ENCODE assay signal across 24 cellular contexts in the genomic region with DNA sequence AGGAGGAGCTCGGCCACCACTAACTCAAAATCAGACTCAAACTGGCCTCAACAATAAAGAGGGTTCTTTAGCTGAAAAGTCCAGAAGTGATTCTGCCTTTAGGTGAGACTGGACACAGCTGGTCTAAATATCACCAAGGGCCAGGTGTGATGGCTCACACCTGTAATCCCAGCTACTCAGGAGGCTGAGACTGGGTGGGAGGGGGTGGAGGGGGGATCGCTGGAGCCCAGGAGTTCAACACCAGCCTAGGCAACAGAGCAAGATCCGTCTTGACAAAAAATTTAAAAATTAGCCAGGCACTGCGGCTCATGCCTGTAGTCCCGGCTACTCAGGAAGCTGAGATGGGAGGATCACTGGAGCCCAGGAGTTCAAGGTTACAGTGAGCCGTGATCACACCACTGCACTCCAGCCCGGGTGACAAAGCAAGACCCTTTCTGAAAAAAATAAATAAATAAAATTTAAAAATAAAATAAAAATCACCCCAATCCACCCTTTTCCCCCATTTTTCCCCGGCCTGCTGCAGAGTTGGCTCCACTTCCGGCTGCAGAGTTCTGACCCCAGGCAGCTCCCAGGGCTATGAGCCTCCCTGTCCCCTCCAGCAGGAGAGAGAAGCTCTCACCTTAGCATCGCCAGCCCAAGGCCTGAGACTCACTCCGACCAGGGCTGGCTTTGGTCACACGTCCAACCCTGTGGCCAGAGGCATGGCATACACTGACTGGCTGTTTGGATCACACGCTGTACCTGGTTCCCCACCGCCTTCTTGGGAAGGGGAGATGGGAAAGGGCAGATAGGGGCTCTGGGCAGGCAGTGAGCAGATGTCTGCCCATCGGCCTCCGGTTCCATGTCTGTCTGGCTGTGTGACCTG.
A peak's percentile ranks its signal among the peaks of the same experiment; 100 is the strongest.
DNase-seq lines count a peak whose midpoint lies in the region; ATAC-seq and TF ChIP-seq lines count a peak whose summit lies in the region.
"Had no signal": no experiment of that assay in that cellular context is flagged by ENCODE, and none has a peak within 500 bp of the region (broad histone marks: within the 10 kb centered on the region; RNA-seq: fewer than 3 reads in every experiment).

No MANE protein-coding gene starts in this region.

- H3K9me3 ChIP-seq in NT2/D1 (ENCODE audit: insufficient read depth, low read length), result no peaks in the 10 kb centered on the region
- no peaks in the 10 kb centered on the region for H3K9me3 ChIP-seq in sigmoid colon
- H3K9me3 ChIP-seq in trophoblast cell (ENCODE audit: insufficient read depth, low read depth, low read length), result peaks cover 1% of the 10 kb centered on the region
- H3K9me3 ChIP-seq: heart right ventricle, uterus had no signal

- intact Hi-C loops in sigmoid colon (cut with DNase I), result no loop called here

- no peaks in the 10 kb centered on the region for H3K79me1 ChIP-seq in trophoblast cell (ENCODE audit: low read length)

- H2BK120ac ChIP-seq in trophoblast cell (ENCODE audit: insufficient read depth, low read length, poor library complexity), result no peak overlapping the region

- TF ChIP-seq POLR2A in sigmoid colon (IDR thresholded peaks at IDR 0.05), result no peak

- DNase-seq in activated effector memory CD4-positive, alpha-beta T cell treated with anti-CD3 and anti-CD28 coated beads, Interleukin-2, amount 50 U/mL, for 16 hours, result peak; percentile 42
- no peak for DNase-seq in activated effector memory CD4-positive, alpha-beta T cell treated with Interleukin-2 at 50 U/mL for 16 hours
- DNase-seq in NT2/D1 (ENCODE audit: low read depth, low spot score) (no peak), iPS-NIHi7 (ENCODE audit: extremely low spot score) (peak; percentile 9), sigmoid colon (peak; percentile 40), trophoblast cell (no peak), HuH-7 (ENCODE audit: low spot score) (no peak)
- DNase-seq: activated CD4-positive, alpha-beta T cell treated with anti-CD3 and anti-CD28 coated beads for 1 hour; activated gamma-delta T cell; CD4-positive, CD25-positive, alpha-beta regulatory T cell; heart right ventricle; Karpas-422; naive thymus-derived CD4-positive, alpha-beta T cell; NCI-H1417; NCI-H2029 treated with DMSO at 0.1 percent for 48 hours; NCI-H526; occipital lobe; small intestine; stimulated activated naive CD4-positive, alpha-beta T cell treated with Interleukin-2 at 50 U/mL for 16 hours; T-helper 2 cell; uterus had no signal

- 81 to 86% methylated on average over 16 of the region's 16 CpGs for WGBS in sigmoid colon, 2 donors
- no CpG with 5 or more reads among the region's 16 CpGs for WGBS in trophoblast cell (ENCODE audit: extremely low coverage, insufficient coverage, insufficient read length)

- H3K4me2 ChIP-seq in trophoblast cell (ENCODE audit: low read length), result no peak overlapping the region

- H4K91ac ChIP-seq in trophoblast cell (ENCODE audit: low read depth, low read length), result no peak overlapping the region

- no peak for TF ChIP-seq EP300 in sigmoid colon (IDR thresholded peaks at IDR 0.05)

- no peak overlapping the region for H3K27ac ChIP-seq in sigmoid colon
- H3K27ac ChIP-seq in trophoblast cell (ENCODE audit: low read depth, low read length), result no peak overlapping the region
- H3K27ac ChIP-seq: heart right ventricle, uterus had no signal

- no peak overlapping the region for H3K4me3 ChIP-seq in NT2/D1 (ENCODE audit: insufficient read length, low read depth)
- H3K4me3 ChIP-seq in sigmoid colon, result no peak overlapping the region
- no peak overlapping the region for H3K4me3 ChIP-seq in trophoblast cell (ENCODE audit: low read depth, low read length)
- H3K4me3 ChIP-seq: heart right ventricle, lung, uterus had no signal

- no peak overlapping the region for H3K4ac ChIP-seq in trophoblast cell (ENCODE audit: low read depth, low read length)

- H2BK12ac ChIP-seq in trophoblast cell (ENCODE audit: low read length), result no peak overlapping the region

- no peak overlapping the region for H3K14ac ChIP-seq in trophoblast cell (ENCODE audit: low read length)

- H2BK5ac ChIP-seq in trophoblast cell (ENCODE audit: low read depth, low read length, poor library complexity), result no peak overlapping the region

- TF ChIP-seq CTCF in sigmoid colon (IDR thresholded peaks at IDR 0.05), result no peak

- no peak overlapping the region for H3K18ac ChIP-seq in trophoblast cell (ENCODE audit: low read length)

- H3K4me1 ChIP-seq in NT2/D1 (ENCODE audit: insufficient read depth, insufficient read length) (peaks cover 12% of the 10 kb centered on the region), sigmoid colon (no peaks in the 10 kb centered on the region), trophoblast cell (ENCODE audit: control insufficient read depth in 1 of 2, insufficient read depth in 2 of 2, low read length in 2 of 2) (no peaks in the 10 kb centered on the region)
- H3K4me1 ChIP-seq: heart right ventricle, uterus had no signal

- H3K9ac ChIP-seq in NT2/D1 (ENCODE audit: insufficient read length, low read depth) (peak overlapping the region; percentile 56), trophoblast cell (ENCODE audit: low read length) (no peak overlapping the region)

- no peak for ATAC-seq in GM21390 (IDR thresholded peaks at IDR 0.05; ENCODE audit: unreplicated experiment)
- ATAC-seq: heart right ventricle; naive thymus-derived CD4-positive, alpha-beta T cell; Right ventricle myocardium inferior had no signal

- H2AFZ ChIP-seq in trophoblast cell (ENCODE audit: insufficient read depth, low read length, poor library complexity), result no peak overlapping the region

- H3K79me2 ChIP-seq in trophoblast cell (ENCODE audit: control insufficient read depth, insufficient read depth, low read length, poor library complexity), result no peaks in the 10 kb centered on the region

- no peak overlapping the region for H2AK5ac ChIP-seq in trophoblast cell (ENCODE audit: low read length)

- no peaks in the 10 kb centered on the region for H3K36me3 ChIP-seq in NT2/D1 (ENCODE audit: insufficient read depth, insufficient read length, low read length)
- H3K36me3 ChIP-seq in sigmoid colon, result no peaks in the 10 kb centered on the region
- H3K36me3 ChIP-seq in trophoblast cell (ENCODE audit: control insufficient read depth in 1 of 2, insufficient read depth in 2 of 2, low read length in 2 of 2), result no peaks in the 10 kb centered on the region
- H3K36me3 ChIP-seq: heart right ventricle, uterus had no signal

- no peak overlapping the region for H3K23ac ChIP-seq in trophoblast cell (ENCODE audit: low read length)

- H4K12ac ChIP-seq in trophoblast cell (ENCODE audit: low read depth, low read length), result no peak overlapping the region

- H3K27me3 ChIP-seq in NT2/D1 (ENCODE audit: insufficient read depth, insufficient read length), result no peaks in the 10 kb centered on the region
- H3K27me3 ChIP-seq in sigmoid colon, result peaks cover 0 to 20% (median 8%) of the 10 kb centered on the region in 3 donors
- H3K27me3 ChIP-seq in trophoblast cell (ENCODE audit: insufficient read depth, low read length), result no peaks in the 10 kb centered on the region
- H3K27me3 ChIP-seq: uterus had no signal

- no peak overlapping the region for H4K8ac ChIP-seq in trophoblast cell (ENCODE audit: low read depth, low read length)

Comparison
In these comparisons a context has a peak if more than half of its experiments do, and no peak if none do; other contexts are left out.
1. DNase-seq: peak in activated effector memory CD4-positive, alpha-beta T cell treated with anti-CD3 and anti-CD28 coated beads, Interleukin-2, amount 50 U/mL, for 16 hours (single experiment), iPS-NIHi7 (single experiment) and sigmoid colon (single experiment); none in activated effector memory CD4-positive, alpha-beta T cell treated with Interleukin-2 at 50 U/mL for 16 hours (single experiment), NT2/D1 (single experiment), trophoblast cell (0 of 2) and HuH-7 (single experiment).